In the genomic region with DNA sequence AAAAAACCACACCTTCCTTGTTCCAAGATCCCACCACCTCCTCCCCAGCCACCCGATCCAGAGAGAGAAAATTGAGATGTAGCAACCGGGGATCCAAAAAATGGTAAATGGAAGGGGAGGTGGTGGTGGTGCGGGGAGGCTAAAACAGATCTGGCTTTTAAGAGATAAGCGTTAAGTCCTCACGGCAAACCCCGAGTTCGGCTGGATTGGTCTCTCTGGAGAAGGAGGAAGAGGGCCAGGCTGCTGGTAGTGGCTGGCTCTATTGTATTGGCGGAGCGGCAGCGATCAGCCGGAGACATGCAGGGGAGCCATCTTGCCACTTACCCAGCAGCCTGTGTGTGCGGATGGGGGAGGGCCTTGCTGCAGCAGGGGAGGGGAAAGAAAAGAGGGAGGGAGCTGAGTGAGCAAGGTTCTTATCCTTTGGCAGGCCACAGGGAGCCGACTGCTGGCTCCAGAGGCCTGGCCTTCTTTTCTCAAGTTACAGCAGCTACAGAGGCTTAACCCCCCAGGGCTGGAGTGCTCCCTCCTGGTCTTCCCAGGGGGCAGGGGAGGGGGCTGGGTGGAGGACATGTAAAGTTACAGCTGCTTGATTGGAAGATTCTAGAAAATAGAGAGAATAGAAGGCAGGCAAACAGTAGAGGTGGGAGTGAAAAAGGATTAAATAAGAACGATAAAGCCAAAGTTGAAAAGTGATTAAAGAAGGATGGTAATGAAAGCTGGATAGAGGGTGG, we compare ENCODE assay signal across 8 cellular contexts. TPM values are rescaled to one million over a fixed set of nuclear protein-coding genes. Genes with fewer than 3 reads are reported as not detected.
DNase-seq lines count a peak whose midpoint lies in the region; ATAC-seq lines count a peak whose summit lies in the region.

No MANE protein-coding gene starts in this region.

- H3K27me3 Mint-ChIP-seq in activated naive CD4-positive, alpha-beta T cell treated with anti-CD3 and anti-CD28 coated beads for 36 hours (ENCODE audit: low read depth), result no peaks in the 10 kb centered on the region

- ATAC-seq in Right ventricle myocardium inferior, result peak; percentile 95

- H3K9me3 Mint-ChIP-seq in activated naive CD4-positive, alpha-beta T cell treated with anti-CD3 and anti-CD28 coated beads for 36 hours, result no peaks in the 10 kb centered on the region

- H3K4me3 Mint-ChIP-seq in activated naive CD4-positive, alpha-beta T cell treated with anti-CD3 and anti-CD28 coated beads for 36 hours, result peak overlapping the region; percentile 96

- no peaks in the 10 kb centered on the region for H3K27me3 ChIP-seq in HAP-1 (ENCODE audit: low read depth)

- peak overlapping the region; percentile 90 for H3K27ac Mint-ChIP-seq in activated naive CD4-positive, alpha-beta T cell treated with anti-CD3 and anti-CD28 coated beads for 36 hours

- H3K4me1 ChIP-seq in HAP-1, result peaks cover 20% of the 10 kb centered on the region

- peak overlapping the region; percentile 56 for H3K4me3 ChIP-seq in HAP-1

- CTCF ChIA-PET in activated naive CD4-positive, alpha-beta T cell treated with anti-CD3 and anti-CD28 coated beads for 36 hours (lab: Charles Lee), result interaction anchor here (0.7 to 3.6 kb wide), 19 partner anchors 11 to 250 kb away, joined by 3 to 16 read pairs (median 6); a partner anchor contains a TSS

- in situ Hi-C loops in G401 (cut with HindIII; ENCODE audit: low sequenced_read_pairs), result no loop called here
- in situ Hi-C loops in HAP-1 (cut with MboI; ENCODE audit: low sequenced_read_pairs), result loop anchor here (25.0 kb wide), 1 partner anchor 509 kb away; no protein-coding TSS in a partner anchor

- H3K36me3 Mint-ChIP-seq in activated naive CD4-positive, alpha-beta T cell treated with anti-CD3 and anti-CD28 coated beads for 36 hours (ENCODE audit: low read depth), result peaks cover 31% of the 10 kb centered on the region

- no peaks in the 10 kb centered on the region for H3K9me3 ChIP-seq in HAP-1

- peaks cover 57% of the 10 kb centered on the region for H3K36me3 ChIP-seq in HAP-1 (replicated peaks)

- DNase-seq in G401 (ENCODE audit: low spot score), result peak; percentile 90
- DNase-seq in HAP-1 (ENCODE audit: low spot score in 2 of 2), result peak; percentile 93 to 96
- peak; percentile 83 for DNase-seq in NCI-H460 (ENCODE audit: extremely low read depth, low read depth)
- peak; percentile 90 for DNase-seq in activated naive CD4-positive, alpha-beta T cell treated with anti-CD3 and anti-CD28 coated beads for 36 hours
- peak; percentile 92 for DNase-seq in Right ventricle myocardium inferior (ENCODE audit: missing footprints)
- peak; percentile 67 to 98 (median 81) for DNase-seq in posterior cingulate gyrus
- DNase-seq in ureter (ENCODE audit: low spot score), result peak; percentile 88
- DNase-seq in NCI-H1417 (lab: John Stamatoyannopoulos, UW), result no peak

- H3K4me1 Mint-ChIP-seq in activated naive CD4-positive, alpha-beta T cell treated with anti-CD3 and anti-CD28 coated beads for 36 hours (ENCODE audit: low read depth), result peaks cover 36% of the 10 kb centered on the region

- intact Hi-C loops in activated naive CD4-positive, alpha-beta T cell treated with anti-CD3 and anti-CD28 coated beads for 36 hours (cut with micrococcal nuclease), result loop anchor here (1.0 to 5.0 kb wide), 7 partner anchors 24 to 250 kb away; a partner anchor contains a TSS
- intact Hi-C loops in Right ventricle myocardium inferior (cut with DNase I) (no loop called here), posterior cingulate gyrus (cut with DNase I) (no loop called here)

RNA-seq across cellular contexts. Expression of a gene that starts 14.1 kb away (rescaled TPM):
- 8.7 and 10.9 TPM in 2 replicates for total RNA-seq in G401 (2014; rRNA removed; shearing (Covaris generic))
- 4.4 and 4.6 TPM in 2 replicates for total RNA-seq in NCI-H460 (2014; rRNA removed; shearing (Covaris generic))
- polyA plus RNA-seq in NCI-H460 (2014; cell fraction: nucleus; rRNA removed), result 63.7 and 67.3 TPM in 2 replicates
- total RNA-seq in activated naive CD4-positive, alpha-beta T cell treated with anti-CD3 and anti-CD28 coated beads for 36 hours, result 1 to 10 TPM; 1.3 to 1.4 TPM
- total RNA-seq in Right ventricle myocardium inferior (2.5 TPM), ureter (3.7 TPM)

RNA-seq across cellular contexts. Expression of a gene that starts 23.5 kb away (rescaled TPM):
- 80.3 and 95.3 TPM in 2 replicates for total RNA-seq in G401 (2014; rRNA removed; shearing (Covaris generic))
- total RNA-seq in NCI-H460 (2014; rRNA removed; shearing (Covaris generic)), result 73.8 and 92.9 TPM in 2 replicates
- polyA plus RNA-seq in NCI-H460 (2014; cell fraction: nucleus; rRNA removed), result 221 and 271 TPM in 2 replicates
- 100 to 1,000 TPM; 152 to 156 TPM for total RNA-seq in activated naive CD4-positive, alpha-beta T cell treated with anti-CD3 and anti-CD28 coated beads for 36 hours
- total RNA-seq in Right ventricle myocardium inferior (73.9 TPM), ureter (229 TPM)

RNA-seq across cellular contexts. Expression of a gene that starts 23.9 kb away (rescaled TPM):
- 53.7 and 55.2 TPM in 2 replicates for total RNA-seq in G401 (2014; rRNA removed; shearing (Covaris generic))
- total RNA-seq in NCI-H460 (2014; rRNA removed; shearing (Covaris generic)), result 41.5 and 45.7 TPM in 2 replicates
- polyA plus RNA-seq in NCI-H460 (2014; cell fraction: nucleus; rRNA removed), result 17.8 and 38.9 TPM in 2 replicates
- total RNA-seq in activated naive CD4-positive, alpha-beta T cell treated with anti-CD3 and anti-CD28 coated beads for 36 hours, result 10 to 100 TPM; 39.8 to 44.2 TPM
- total RNA-seq in Right ventricle myocardium inferior, result 22.4 TPM
- 40.2 TPM for total RNA-seq in ureter

RNA-seq across cellular contexts. Expression of a gene that starts 29.4 kb away (rescaled TPM):
- total RNA-seq in G401 (2014; rRNA removed; shearing (Covaris generic)), result not detected in 2 replicates
- total RNA-seq in NCI-H460 (2014; rRNA removed; shearing (Covaris generic)), result not detected in 2 replicates
- not detected in 2 replicates for polyA plus RNA-seq in NCI-H460 (2014; cell fraction: nucleus; rRNA removed)
- total RNA-seq in activated naive CD4-positive, alpha-beta T cell treated with anti-CD3 and anti-CD28 coated beads for 36 hours, result not detected
- total RNA-seq in Right ventricle myocardium inferior (not detected), ureter (not detected)

RNA-seq across cellular contexts. Expression of a gene that starts 33.4 kb away (rescaled TPM):
- not detected in 2 replicates for total RNA-seq in G401 (2014; rRNA removed; shearing (Covaris generic))
- not detected in 2 replicates for total RNA-seq in NCI-H460 (2014; rRNA removed; shearing (Covaris generic))
- polyA plus RNA-seq in NCI-H460 (2014; cell fraction: nucleus; rRNA removed), result not detected in 2 replicates
- not detected for total RNA-seq in activated naive CD4-positive, alpha-beta T cell treated with anti-CD3 and anti-CD28 coated beads for 36 hours
- total RNA-seq in Right ventricle myocardium inferior (not detected), ureter (not detected)

Comparison
In these comparisons a context has a peak if more than half of its experiments do, and no peak if none do; other contexts are left out.
1. DNase-seq: peak in G401 (single experiment), HAP-1 (2 of 2), NCI-H460 (single experiment), activated naive CD4-positive, alpha-beta T cell treated with anti-CD3 and anti-CD28 coated beads for 36 hours (single experiment), Right ventricle myocardium inferior (single experiment), posterior cingulate gyrus (10 of 10) and ureter (single experiment); none in NCI-H1417 (0 of 3).